23 cellular contexts compared by ENCODE assay signal in genomic region chr12:79835377-79835843, GRCh38.
"Had no signal": no experiment of that assay in that cellular context is flagged by ENCODE, and none has a peak within 500 bp of the region (broad histone marks: within the 10 kb centered on the region; RNA-seq: fewer than 3 reads in every experiment).

No MANE protein-coding gene starts in this region.

- H3K4me1 ChIP-seq: body of pancreas had no signal

- H3K27me3 ChIP-seq: body of pancreas, spleen, upper lobe of right lung had no signal

- H3K4me2 ChIP-seq: SK-N-SH had no signal

- FAIRE-seq: kidney had no signal

- DNase-seq: activated CD4-positive, alpha-beta T cell treated with anti-CD3 and anti-CD28 coated beads, Interleukin-2, amount 10 ng/mL, durations not matched to agents 24 days and 14 days; activated CD8-positive, alpha-beta T cell treated with anti-CD3 and anti-CD28 coated beads for 36 hours; activated effector memory CD4-positive, alpha-beta T cell treated with Interleukin-2 at 50 U/mL for 16 hours; activated naive CD4-positive, alpha-beta T cell treated with anti-CD3 and anti-CD28 coated beads, Interleukin-2, amount 10 ng/mL, durations not matched to agents 7 days and 5 days; activated T-cell treated with anti-CD3 and anti-CD28 coated beads, Interleukin-2, amount 50 U/mL, for 24 hours; central memory CD4-positive, alpha-beta T cell; effector memory CD8-positive, alpha-beta T cell; hippocampal formation; kidney; mammary epithelial cell; mucosa of descending colon; naive B cell; SHP77 treated with DMSO at 0.1 percent for 48 hours; SK-N-SH; spleen; stimulated activated CD4-positive, alpha-beta T cell treated with anti-CD3 and anti-CD28 coated beads, Interleukin-4, amount 100 ng/mL, for 4 hours; stimulated activated naive B cell treated with anti-CD40 and anti-IgM and Interleukin-4, amounts not matched to agents 10 μg/mL and 1 μg/mL and 100 μg/mL, for 72 hours; T-cell; T-helper 9 cell; upper lobe of right lung had no signal

- H3K27ac ChIP-seq: body of pancreas, spleen, thoracic aorta, upper lobe of right lung had no signal

- H3K9ac ChIP-seq: parathyroid adenoma, SK-N-SH had no signal

- H3K27ac Mint-ChIP-seq: activated CD4-positive, alpha-beta T cell treated with anti-CD3 and anti-CD28 coated beads, Interleukin-2, amount 10 ng/mL, durations not matched to agents 24 days and 14 days; activated CD8-positive, alpha-beta T cell treated with anti-CD3 and anti-CD28 coated beads for 36 hours; activated naive CD4-positive, alpha-beta T cell treated with anti-CD3 and anti-CD28 coated beads, Interleukin-2, amount 10 ng/mL, durations not matched to agents 7 days and 5 days; stimulated activated naive B cell treated with anti-CD40 and anti-IgM and Interleukin-4, amounts not matched to agents 10 μg/mL and 1 μg/mL and 100 μg/mL, for 72 hours; T-cell had no signal

- H3K9me3 ChIP-seq: thoracic aorta, upper lobe of right lung had no signal

- H3K4me3 ChIP-seq: body of pancreas, mucosa of descending colon, spleen, thoracic aorta, upper lobe of right lung had no signal

- H3K4me3 Mint-ChIP-seq: activated CD4-positive, alpha-beta T cell treated with anti-CD3 and anti-CD28 coated beads, Interleukin-2, amount 10 ng/mL, durations not matched to agents 24 days and 14 days; activated CD8-positive, alpha-beta T cell treated with anti-CD3 and anti-CD28 coated beads for 36 hours; activated naive CD4-positive, alpha-beta T cell treated with anti-CD3 and anti-CD28 coated beads, Interleukin-2, amount 10 ng/mL, durations not matched to agents 7 days and 5 days; activated T-cell treated with anti-CD3 and anti-CD28 coated beads, Interleukin-2, amount 50 U/mL, for 24 hours; effector memory CD8-positive, alpha-beta T cell; naive B cell; stimulated activated naive B cell treated with anti-CD40 and anti-IgM and Interleukin-4, amounts not matched to agents 10 μg/mL and 1 μg/mL and 100 μg/mL, for 72 hours; T-cell had no signal

- ATAC-seq: activated CD8-positive, alpha-beta T cell treated with anti-CD3 and anti-CD28 coated beads for 36 hours; body of pancreas; effector memory CD8-positive, alpha-beta T cell; mucosa of descending colon; stimulated activated naive B cell treated with anti-CD40 and anti-IgM and Interleukin-4, amounts not matched to agents 10 μg/mL and 1 μg/mL and 100 μg/mL, for 72 hours; T-cell; upper lobe of right lung had no signal

- H2AFZ ChIP-seq: parathyroid adenoma had no signal

- H3K27me3 Mint-ChIP-seq: activated CD4-positive, alpha-beta T cell treated with anti-CD3 and anti-CD28 coated beads, Interleukin-2, amount 10 ng/mL, durations not matched to agents 24 days and 14 days; activated CD8-positive, alpha-beta T cell treated with anti-CD3 and anti-CD28 coated beads for 36 hours; activated naive CD4-positive, alpha-beta T cell treated with anti-CD3 and anti-CD28 coated beads, Interleukin-2, amount 10 ng/mL, durations not matched to agents 7 days and 5 days; activated T-cell treated with anti-CD3 and anti-CD28 coated beads, Interleukin-2, amount 50 U/mL, for 24 hours; effector memory CD8-positive, alpha-beta T cell; naive B cell; stimulated activated naive B cell treated with anti-CD40 and anti-IgM and Interleukin-4, amounts not matched to agents 10 μg/mL and 1 μg/mL and 100 μg/mL, for 72 hours; T-cell had no signal
